In the genomic region with DNA sequence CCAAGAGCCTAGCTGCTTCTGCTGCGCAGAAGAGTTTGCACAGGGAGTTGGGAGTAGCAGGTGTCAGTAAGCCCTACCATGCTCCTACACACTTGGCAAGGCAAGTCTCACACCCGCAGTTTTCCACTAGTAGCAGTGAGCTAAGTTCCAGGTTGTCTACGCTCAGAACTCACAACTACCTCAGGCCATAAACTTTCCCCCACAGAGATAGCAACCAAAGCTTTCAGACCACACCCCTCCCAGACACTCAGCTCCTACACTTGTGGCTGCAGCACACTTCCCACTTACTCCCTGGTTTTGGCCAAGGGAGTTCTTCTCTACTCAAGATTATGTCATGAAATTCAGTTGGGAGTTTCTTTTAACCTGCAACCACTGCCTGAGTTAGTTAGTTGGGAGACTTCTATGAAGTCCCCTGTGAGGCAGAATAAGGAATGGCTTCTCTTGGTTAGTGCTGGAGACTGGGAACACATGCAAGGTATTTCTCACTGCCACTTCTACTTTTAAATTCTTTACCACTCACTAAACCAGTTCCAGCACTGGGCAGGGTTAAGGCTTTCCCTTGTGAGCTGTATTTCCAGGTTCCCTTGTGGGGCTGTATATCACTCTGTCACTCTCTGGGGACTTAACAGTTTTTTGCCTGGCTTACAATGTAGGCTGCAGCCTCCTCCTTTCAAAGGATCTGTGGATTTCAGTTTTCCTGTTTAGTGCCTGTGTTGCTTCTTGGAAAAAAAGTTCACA, we compare ENCODE assay signal across 23 cellular contexts. TPM values are rescaled to one million over a fixed set of nuclear protein-coding genes. Genes with fewer than 3 reads are reported as not detected.
"Had no signal": no experiment of that assay in that cellular context is flagged by ENCODE, and none has a peak within 500 bp of the region (broad histone marks: within the 10 kb centered on the region; RNA-seq: fewer than 3 reads in every experiment).

No MANE protein-coding gene starts in this region.

- H3K36me3 ChIP-seq: sigmoid colon, uterus had no signal

- H3K27me3 ChIP-seq: sigmoid colon, spleen, uterus had no signal

- H3K9me3 ChIP-seq: uterus had no signal

- H3K4me1 Mint-ChIP-seq: activated B cell treated with CpG ODN at 0.5 μM for 24 hours; stimulated activated memory B cell treated with anti-CD40 and anti-IgM and Interleukin-4, amounts not matched to agents 10 μg/mL and 1 μg/mL and 100 μg/mL, for 72 hours had no signal

- H3K27ac Mint-ChIP-seq: activated B cell treated with CpG ODN at 0.5 μM for 24 hours; activated CD4-positive, alpha-beta memory T cell treated with anti-CD3 and anti-CD28 coated beads for 36 hours; activated naive CD8-positive, alpha-beta T cell; activated T-helper 1 cell treated with anti-CD3 and anti-CD28 coated beads, Interleukin-12 subunit alpha, Interleukin-12 subunit beta, Interleukin-2, Interleukin-4 antibody, amounts not matched to agents 30 ng/mL and 10 ng/mL and 1 ng/mL, durations not matched to agents 14 hours and 24 hours and 36 hours; dendritic cell treated with granulocyte-macrophage colony-stimulating factor and Interleukin-4, amounts not matched to agents 40 ng/mL and 50 ng/mL, for 4 days; mesothelial cell of epicardium; stimulated activated memory B cell treated with anti-CD40 and anti-IgM and Interleukin-4, amounts not matched to agents 10 μg/mL and 1 μg/mL and 100 μg/mL, for 72 hours had no signal

- ATAC-seq: stimulated activated memory B cell treated with anti-CD40 and anti-IgM and Interleukin-4, amounts not matched to agents 10 μg/mL and 1 μg/mL and 100 μg/mL, for 72 hours had no signal

- H3K27me3 Mint-ChIP-seq: dendritic cell treated with granulocyte-macrophage colony-stimulating factor and Interleukin-4, amounts not matched to agents 40 ng/mL and 50 ng/mL, for 4 days had no signal

- H3K4me1 ChIP-seq: sigmoid colon, spleen, uterus had no signal

- DNase-seq: activated B cell treated with CpG ODN at 0.5 μM for 24 hours; activated CD4-positive, alpha-beta memory T cell treated with anti-CD3 and anti-CD28 coated beads for 36 hours; activated CD4-positive, alpha-beta T cell treated with anti-CD3 and anti-CD28 coated beads for 4 hours; activated T-cell treated with anti-CD3 and anti-CD28 coated beads for 4 hours; cerebellar nuclear complex; effector CD8-positive, alpha-beta T cell; hypothalamus; islet precursor cell; occipital lobe; posterior cingulate gyrus; sigmoid colon; spleen; stimulated activated CD4-positive, alpha-beta T cell treated with anti-CD3 and anti-CD28 coated beads, Interleukin-4, amount 100 ng/mL, for 4 hours; T-helper 2 cell; uterus had no signal

- H3K4me3 ChIP-seq: lung, sigmoid colon, spleen, uterus had no signal

- H3K27ac ChIP-seq: sigmoid colon, spleen, uterus had no signal

- H3K4me3 Mint-ChIP-seq: activated B cell treated with CpG ODN at 0.5 μM for 24 hours; activated CD4-positive, alpha-beta memory T cell treated with anti-CD3 and anti-CD28 coated beads for 36 hours; activated naive CD8-positive, alpha-beta T cell; activated T-helper 1 cell treated with anti-CD3 and anti-CD28 coated beads, Interleukin-12 subunit alpha, Interleukin-12 subunit beta, Interleukin-2, Interleukin-4 antibody, amounts not matched to agents 30 ng/mL and 10 ng/mL and 1 ng/mL, durations not matched to agents 14 hours and 24 hours and 36 hours; dendritic cell treated with granulocyte-macrophage colony-stimulating factor and Interleukin-4, amounts not matched to agents 40 ng/mL and 50 ng/mL, for 4 days; mesothelial cell of epicardium; stimulated activated memory B cell treated with anti-CD40 and anti-IgM and Interleukin-4, amounts not matched to agents 10 μg/mL and 1 μg/mL and 100 μg/mL, for 72 hours had no signal

RNA-seq across cellular contexts. Expression of a gene that starts 18.3 kb away (rescaled TPM):
- total RNA-seq: activated B cell treated with CpG ODN at 0.5 μM for 24 hours; activated CD4-positive, alpha-beta memory T cell treated with anti-CD3 and anti-CD28 coated beads for 36 hours; activated T-helper 1 cell treated with anti-CD3 and anti-CD28 coated beads, Interleukin-12 subunit alpha, Interleukin-12 subunit beta, Interleukin-2, Interleukin-4 antibody, amounts not matched to agents 30 ng/mL and 10 ng/mL and 1 ng/mL, durations not matched to agents 14 hours and 24 hours and 36 hours; endothelial cell of umbilical vein; uterus had no signal
- polyA plus RNA-seq: endothelial cell of umbilical vein, neural cell had no signal
